Comparison of ENCODE assay signal across 37 cellular contexts in genomic region chr9:9216934-9217333, GRCh38.
"Had no signal": no experiment of that assay in that cellular context is flagged by ENCODE, and none has a peak within 500 bp of the region (broad histone marks: within the 10 kb centered on the region; RNA-seq: fewer than 3 reads in every experiment).

No MANE protein-coding gene starts in this region.

- H3K27me3 ChIP-seq: adrenal gland, body of pancreas, brain microvascular endothelial cell, breast epithelium had no signal

- H3K36me3 Mint-ChIP-seq: activated naive CD4-positive, alpha-beta T cell treated with anti-CD3 and anti-CD28 coated beads, Interleukin-2, amount 50 U/mL, for 72 hours; activated naive CD8-positive, alpha-beta T cell treated with anti-CD3 and anti-CD28 coated beads for 36 hours had no signal

- H3K27ac ChIP-seq: adrenal gland, body of pancreas, brain microvascular endothelial cell, breast epithelium, VCaP had no signal

- H3K4me1 ChIP-seq: adrenal gland, body of pancreas, breast epithelium had no signal

- H3K4me3 ChIP-seq: adrenal gland, body of pancreas, breast epithelium had no signal

- H3K36me3 ChIP-seq: adrenal gland, brain microvascular endothelial cell, breast epithelium had no signal

- H3K4me1 Mint-ChIP-seq: activated CD4-positive, alpha-beta memory T cell treated with anti-CD3 and anti-CD28 coated beads, Interleukin-2, amount 10 ng/mL, durations not matched to agents 7 days and 5 days; activated CD4-positive, alpha-beta T cell treated with anti-CD3 and anti-CD28 coated beads for 36 hours; activated CD4-positive, alpha-beta T cell treated with anti-CD3 and anti-CD28 coated beads, Interleukin-2, amount 10 ng/mL, durations not matched to agents 7 days and 5 days; activated naive CD8-positive, alpha-beta T cell treated with anti-CD3 and anti-CD28 coated beads for 36 hours; activated T-helper 17 cell treated with anti-CD3 and anti-CD28 coated beads, Interleukin-2, amount 50 U/mL, for 72 hours had no signal

- H3K9me3 ChIP-seq: adrenal gland, body of pancreas, breast epithelium had no signal

- H3K4me3 Mint-ChIP-seq: activated CD4-positive, alpha-beta memory T cell treated with anti-CD3 and anti-CD28 coated beads, Interleukin-2, amount 10 ng/mL, durations not matched to agents 7 days and 5 days; activated CD4-positive, alpha-beta T cell treated with anti-CD3 and anti-CD28 coated beads for 36 hours; activated CD4-positive, alpha-beta T cell treated with anti-CD3 and anti-CD28 coated beads, Interleukin-2, amount 10 ng/mL, durations not matched to agents 7 days and 5 days; activated CD8-positive, alpha-beta T cell treated with anti-CD3 and anti-CD28 coated beads, Interleukin-2, amount 10 ng/mL, durations not matched to agents 7 days and 5 days; activated naive CD4-positive, alpha-beta T cell treated with anti-CD3 and anti-CD28 coated beads for 36 hours; activated naive CD8-positive, alpha-beta T cell treated with anti-CD3 and anti-CD28 coated beads for 36 hours; activated T-cell treated with anti-CD3 and anti-CD28 coated beads, Interleukin-2, amount 50 U/mL, for 4 hours; activated T-cell treated with anti-CD3 and anti-CD28 coated beads, Interleukin-2, amount 50 U/mL, for 72 hours; activated T-helper 1 cell treated with anti-CD3 and anti-CD28 coated beads, Interleukin-12 subunit alpha, Interleukin-12 subunit beta, Interleukin-2, Interleukin-4 antibody, amounts not matched to agents 30 ng/mL and 10 ng/mL and 1 ng/mL, durations not matched to agents 14 hours and 24 hours and 36 hours; activated T-helper 17 cell treated with anti-CD3 and anti-CD28 coated beads, Interleukin-2, amount 50 U/mL, for 72 hours; T-helper 1 cell treated with Interleukin-12 subunit alpha and Interleukin-12 subunit beta and Interleukin-4 antibody, amounts not matched to agents 30 μg/mL and 1 μg/mL, for 36 hours; T-helper 2 cell treated with Interferon-gamma antibody and Interleukin-4, amounts not matched to agents 5 μg/mL and 100 μg/mL, for 36 hours had no signal

- H3K9me3 Mint-ChIP-seq: activated CD4-positive, alpha-beta T cell treated with anti-CD3 and anti-CD28 coated beads, Interleukin-2, amount 10 ng/mL, durations not matched to agents 7 days and 5 days; activated naive CD4-positive, alpha-beta T cell treated with anti-CD3 and anti-CD28 coated beads, Interleukin-2, amount 50 U/mL, for 72 hours; activated T-cell treated with anti-CD3 and anti-CD28 coated beads, Interleukin-2, amount 50 U/mL, for 4 hours; activated T-cell treated with anti-CD3 and anti-CD28 coated beads, Interleukin-2, amount 50 U/mL, for 72 hours; activated T-helper 1 cell treated with anti-CD3 and anti-CD28 coated beads, Interleukin-12 subunit alpha, Interleukin-12 subunit beta, Interleukin-2, Interleukin-4 antibody, amounts not matched to agents 30 ng/mL and 10 ng/mL and 1 ng/mL, durations not matched to agents 14 hours and 24 hours and 36 hours; activated T-helper 17 cell treated with anti-CD3 and anti-CD28 coated beads, Interleukin-2, amount 50 U/mL, for 72 hours; T-helper 1 cell treated with Interleukin-12 subunit alpha and Interleukin-12 subunit beta and Interleukin-4 antibody, amounts not matched to agents 30 μg/mL and 1 μg/mL, for 36 hours; T-helper 2 cell treated with Interferon-gamma antibody and Interleukin-4, amounts not matched to agents 5 μg/mL and 100 μg/mL, for 36 hours had no signal

- H3K27ac Mint-ChIP-seq: activated CD4-positive, alpha-beta memory T cell treated with anti-CD3 and anti-CD28 coated beads, Interleukin-2, amount 10 ng/mL, durations not matched to agents 7 days and 5 days; activated CD4-positive, alpha-beta T cell treated with anti-CD3 and anti-CD28 coated beads for 36 hours; activated CD4-positive, alpha-beta T cell treated with anti-CD3 and anti-CD28 coated beads, Interleukin-2, amount 10 ng/mL, durations not matched to agents 7 days and 5 days; activated CD8-positive, alpha-beta T cell treated with anti-CD3 and anti-CD28 coated beads, Interleukin-2, amount 10 ng/mL, durations not matched to agents 7 days and 5 days; activated naive CD4-positive, alpha-beta T cell treated with anti-CD3 and anti-CD28 coated beads for 36 hours; activated naive CD4-positive, alpha-beta T cell treated with anti-CD3 and anti-CD28 coated beads, Interleukin-2, amount 50 U/mL, for 72 hours; activated naive CD8-positive, alpha-beta T cell treated with anti-CD3 and anti-CD28 coated beads for 36 hours; activated T-cell treated with anti-CD3 and anti-CD28 coated beads, Interleukin-2, amount 50 U/mL, for 72 hours; activated T-helper 1 cell treated with anti-CD3 and anti-CD28 coated beads, Interleukin-12 subunit alpha, Interleukin-12 subunit beta, Interleukin-2, Interleukin-4 antibody, amounts not matched to agents 30 ng/mL and 10 ng/mL and 1 ng/mL, durations not matched to agents 14 hours and 24 hours and 36 hours; activated T-helper 17 cell treated with anti-CD3 and anti-CD28 coated beads, Interleukin-2, amount 50 U/mL, for 72 hours; T-helper 1 cell treated with Interleukin-12 subunit alpha and Interleukin-12 subunit beta and Interleukin-4 antibody, amounts not matched to agents 30 μg/mL and 1 μg/mL, for 36 hours; T-helper 2 cell treated with Interferon-gamma antibody and Interleukin-4, amounts not matched to agents 5 μg/mL and 100 μg/mL, for 36 hours had no signal

- ATAC-seq: activated CD4-positive, alpha-beta T cell treated with anti-CD3 and anti-CD28 coated beads for 36 hours; activated CD4-positive, CD25-positive, alpha-beta regulatory T cell treated with anti-CD3 and anti-CD28 coated beads, Interleukin-2, amount 50 U/mL, for 24 hours; activated CD8-positive, alpha-beta T cell treated with anti-CD3 and anti-CD28 coated beads, Interleukin-2, amount 10 ng/mL, durations not matched to agents 7 days and 5 days; activated naive CD4-positive, alpha-beta T cell treated with anti-CD3 and anti-CD28 coated beads, Interleukin-2, amount 50 U/mL, for 72 hours; activated T-cell treated with anti-CD3 and anti-CD28 coated beads, Interleukin-2, amount 50 U/mL, for 4 hours; activated T-cell treated with anti-CD3 and anti-CD28 coated beads, Interleukin-2, amount 50 U/mL, for 72 hours; activated T-helper 17 cell treated with anti-CD3 and anti-CD28 coated beads, Interleukin-2, amount 50 U/mL, for 72 hours; body of pancreas had no signal

- DNase-seq: activated CD4-positive, alpha-beta memory T cell treated with anti-CD3 and anti-CD28 coated beads, Interleukin-2, amount 10 ng/mL, durations not matched to agents 7 days and 5 days; activated CD4-positive, alpha-beta T cell treated with anti-CD3 and anti-CD28 coated beads for 1 hour; activated CD4-positive, alpha-beta T cell treated with anti-CD3 and anti-CD28 coated beads for 36 hours; activated CD4-positive, alpha-beta T cell treated with anti-CD3 and anti-CD28 coated beads for 48 hours; activated CD4-positive, alpha-beta T cell treated with anti-CD3 and anti-CD28 coated beads, Interleukin-2, amount 10 ng/mL, durations not matched to agents 7 days and 5 days; activated CD4-positive, alpha-beta T cell treated with anti-CD3 and anti-CD28 coated beads, Interleukin-2, amount 50 U/mL, for 48 hours; activated CD4-positive, CD25-positive, alpha-beta regulatory T cell; activated CD8-positive, alpha-beta memory T cell treated with anti-CD3 and anti-CD28 coated beads for 24 hours; activated CD8-positive, alpha-beta memory T cell treated with anti-CD3 and anti-CD28 coated beads, Interleukin-2, amount 50 U/mL, for 4 hours; activated CD8-positive, alpha-beta T cell treated with anti-CD3 and anti-CD28 coated beads, Interleukin-2, amount 10 ng/mL, durations not matched to agents 7 days and 5 days; activated effector memory CD4-positive, alpha-beta T cell treated with anti-CD3 and anti-CD28 coated beads, Interleukin-2, amount 50 U/mL, for 16 hours; activated gamma-delta T cell treated with Interleukin-2 at 50 U/mL for 16 hours; activated naive CD4-positive, alpha-beta T cell; activated naive CD4-positive, alpha-beta T cell treated with anti-CD3 and anti-CD28 coated beads for 36 hours; activated naive CD4-positive, alpha-beta T cell treated with anti-CD3 and anti-CD28 coated beads, Interleukin-2, amount 50 U/mL, for 16 hours; activated naive CD8-positive, alpha-beta T cell treated with anti-CD3 and anti-CD28 coated beads for 36 hours; activated T-cell treated with anti-CD3 and anti-CD28 coated beads for 4 hours; activated T-cell treated with anti-CD3 and anti-CD28 coated beads, Interleukin-2, amount 50 U/mL, for 1 hour; activated T-cell treated with anti-CD3 and anti-CD28 coated beads, Interleukin-2, amount 50 U/mL, for 4 hours; activated T-cell treated with anti-CD3 and anti-CD28 coated beads, Interleukin-2, amount 50 U/mL, for 72 hours; adrenal gland; amniotic stem cell; aorta; body of pancreas; brain microvascular endothelial cell; central memory CD4-positive, alpha-beta T cell; T-helper 1 cell; T-helper 2 cell; T-helper 9 cell had no signal

- H3K27me3 Mint-ChIP-seq: activated CD4-positive, alpha-beta memory T cell treated with anti-CD3 and anti-CD28 coated beads, Interleukin-2, amount 10 ng/mL, durations not matched to agents 7 days and 5 days; activated CD4-positive, alpha-beta T cell treated with anti-CD3 and anti-CD28 coated beads for 36 hours; activated CD4-positive, alpha-beta T cell treated with anti-CD3 and anti-CD28 coated beads, Interleukin-2, amount 10 ng/mL, durations not matched to agents 7 days and 5 days; activated naive CD8-positive, alpha-beta T cell treated with anti-CD3 and anti-CD28 coated beads for 36 hours; activated T-helper 17 cell treated with anti-CD3 and anti-CD28 coated beads, Interleukin-2, amount 50 U/mL, for 72 hours had no signal
